Comparison of ENCODE assay signal across 8 cellular contexts in the genomic region with DNA sequence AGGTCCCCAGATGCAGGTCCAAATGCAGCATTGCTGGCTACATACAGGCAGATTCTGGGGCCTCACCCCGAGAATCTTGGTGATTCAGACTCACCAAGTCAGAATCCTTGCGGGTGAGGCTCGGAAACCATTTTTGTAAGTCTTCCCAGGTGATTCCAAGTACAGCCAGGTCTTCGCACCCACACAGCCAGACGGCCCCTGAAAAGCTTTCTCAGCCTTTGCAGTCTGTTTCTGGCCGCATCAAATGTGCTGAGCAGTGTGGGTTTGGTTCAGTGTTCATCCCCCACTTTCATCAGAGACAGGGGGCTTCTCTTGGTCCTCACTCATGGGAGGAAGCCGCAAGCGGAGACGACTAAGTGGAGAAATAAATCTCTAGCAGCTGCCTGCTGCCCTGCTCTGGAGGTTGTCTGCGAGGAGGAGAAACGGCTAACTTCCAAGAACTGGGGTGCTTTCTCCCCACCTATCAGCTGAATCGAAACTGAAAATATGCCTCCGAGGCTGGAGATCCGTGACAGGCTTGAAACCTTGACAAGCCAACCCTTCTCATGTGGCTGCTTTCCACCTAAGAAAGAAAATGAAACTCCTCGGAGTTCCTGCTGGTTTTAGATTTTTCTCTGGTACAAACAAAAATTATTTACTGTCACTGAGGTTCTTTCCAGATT. TPM values are rescaled to one million over a fixed set of nuclear protein-coding genes. Genes with fewer than 3 reads are reported as not detected.
A peak's percentile ranks its signal among the peaks of the same experiment; 100 is the strongest.
DNase-seq lines count a peak whose midpoint lies in the region; ATAC-seq and TF ChIP-seq lines count a peak whose summit lies in the region.

No MANE protein-coding gene starts in this region.

- no peaks in the 10 kb centered on the region for H3K36me3 ChIP-seq in OCI-LY7 (ENCODE audit: insufficient read depth, low read length)

- TSS peak; percentile 60 for BruUV-seq in OCI-LY7 (replicated peaks; lab: Mats Ljungman, UMichigan)

- H2AFZ ChIP-seq in OCI-LY7 (ENCODE audit: low read length): peak overlapping the region; percentile 98

- POLR2A ChIA-PET in OCI-LY7 (lab: Charles Lee): interaction anchor here (0.6 to 2.5 kb wide), 7 partner anchors 9 to 182 kb away, joined by 3 to 8 read pairs (median 3); a partner anchor contains a TSS

- DNase-seq in OCI-LY7 (ENCODE audit: low spot score): peak; percentile 72
- peak; percentile 88 for DNase-seq in activated naive CD4-positive, alpha-beta T cell treated with anti-CD3 and anti-CD28 coated beads, Interleukin-2, amount 10 ng/mL, durations not matched to agents 7 days and 5 days
- DNase-seq in left colon: peak; percentile 45 to 53
- DNase-seq in stimulated activated CD8-positive, alpha-beta memory T cell treated with anti-CD3 and anti-CD28 coated beads, Interleukin-15, amount 100 ng/mL, for 4 hours (ENCODE audit: low read depth in 2 of 2): peak; percentile 46 to 71
- no peak for DNase-seq in DMS 273 (lab: John Stamatoyannopoulos, UW; ENCODE audit: unreplicated experiment)
- no peak for DNase-seq in NCI-H774 (lab: John Stamatoyannopoulos, UW)

- peak overlapping the region; percentile 46 for H3K27ac ChIP-seq in OCI-LY7 (ENCODE audit: low read depth, low read length, poor library complexity, severe bottlenecking)

- H3K27ac Mint-ChIP-seq in activated naive CD4-positive, alpha-beta T cell treated with anti-CD3 and anti-CD28 coated beads, Interleukin-2, amount 10 ng/mL, durations not matched to agents 7 days and 5 days: peak overlapping the region; percentile 96

- peaks cover 41% of the 10 kb centered on the region for H3K36me3 Mint-ChIP-seq in activated naive CD4-positive, alpha-beta T cell treated with anti-CD3 and anti-CD28 coated beads, Interleukin-2, amount 10 ng/mL, durations not matched to agents 7 days and 5 days

- peak overlapping the region; percentile 85 for H3K4me2 ChIP-seq in OCI-LY7 (ENCODE audit: low read length)

- CTCF ChIA-PET in OCI-LY7 (lab: Charles Lee; ENCODE audit: unreplicated experiment): no interaction called here
- CTCF ChIA-PET in activated naive CD4-positive, alpha-beta T cell treated with anti-CD3 and anti-CD28 coated beads, Interleukin-2, amount 10 ng/mL, durations not matched to agents 7 days and 5 days (lab: Charles Lee): interaction anchor here (0.8 to 7.7 kb wide), 6 partner anchors 8 to 81 kb away, joined by 3 to 68 read pairs (median 4); no protein-coding TSS in a partner anchor

- no peaks in the 10 kb centered on the region for H3K79me2 ChIP-seq in OCI-LY7 (ENCODE audit: insufficient read depth, low read depth, low read length)

- intact Hi-C loops in OCI-LY7 (cut with micrococcal nuclease; ENCODE audit: unreplicated experiment) (loop anchor here (1.0 kb wide), 1 partner anchor 20 kb away; a partner anchor contains a TSS), left colon (cut with DNase I, micrococcal nuclease) (no loop called here)

- H3K9me3 Mint-ChIP-seq in activated naive CD4-positive, alpha-beta T cell treated with anti-CD3 and anti-CD28 coated beads, Interleukin-2, amount 10 ng/mL, durations not matched to agents 7 days and 5 days: peaks cover 5% of the 10 kb centered on the region

- TF ChIP-seq CTCF in GM12875 (IDR thresholded peaks at IDR 0.05; ENCODE audit: borderline replicate concordance, insufficient read depth, low read depth, low read length) (no peak), OCI-LY7 (conservative IDR thresholded peaks at IDR 0.05; ENCODE audit: low read length) (no peak)

- peaks cover 5% of the 10 kb centered on the region for H3K27me3 Mint-ChIP-seq in activated naive CD4-positive, alpha-beta T cell treated with anti-CD3 and anti-CD28 coated beads, Interleukin-2, amount 10 ng/mL, durations not matched to agents 7 days and 5 days

- H4K20me1 ChIP-seq in OCI-LY7 (ENCODE audit: insufficient read depth, low read length): no peaks in the 10 kb centered on the region

- peak overlapping the region; percentile 97 for H3K4me3 Mint-ChIP-seq in activated naive CD4-positive, alpha-beta T cell treated with anti-CD3 and anti-CD28 coated beads, Interleukin-2, amount 10 ng/mL, durations not matched to agents 7 days and 5 days

- ATAC-seq in HG02571 (IDR thresholded peaks at IDR 0.05; ENCODE audit: unreplicated experiment): peak; percentile 80
- peak; percentile 56 for ATAC-seq in left colon

- H3K9me2 ChIP-seq in OCI-LY7 (ENCODE audit: insufficient read depth, low read length): no peaks in the 10 kb centered on the region

- H3K4me3 ChIP-seq in GM12875 (ENCODE audit: low read depth, low read length) (peak overlapping the region; percentile 59), OCI-LY7 (ENCODE audit: low read depth, low read length, poor library complexity, severe bottlenecking) (peak overlapping the region; percentile 64)

- H3K9me3 ChIP-seq in OCI-LY7 (ENCODE audit: low read length): no peaks in the 10 kb centered on the region

- H3K4me1 Mint-ChIP-seq in activated naive CD4-positive, alpha-beta T cell treated with anti-CD3 and anti-CD28 coated beads, Interleukin-2, amount 10 ng/mL, durations not matched to agents 7 days and 5 days: peaks cover 64% of the 10 kb centered on the region

- H3K4me1 ChIP-seq in OCI-LY7 (ENCODE audit: insufficient read depth, low read length, poor library complexity, severe bottlenecking): peaks cover 53% of the 10 kb centered on the region

RNA-seq across cellular contexts. Expression of a gene that starts 8.9 kb away (rescaled TPM):
- total RNA-seq in OCI-LY7 (2014; rRNA removed; shearing (Covaris generic)): 28.7 and 30.2 TPM in 2 replicates
- total RNA-seq in OCI-LY7 (2022) (21.4 and 24.4 TPM in 2 replicates), left colon (10 to 100 TPM; 12.1 to 12.5 TPM)

RNA-seq across cellular contexts. Expression of a gene that starts 20.5 kb away (rescaled TPM):
- 13.7 and 16.2 TPM in 2 replicates for total RNA-seq in OCI-LY7 (2014; rRNA removed; shearing (Covaris generic))
- total RNA-seq in OCI-LY7 (2022) (22.8 and 23.6 TPM in 2 replicates), left colon (10 to 100 TPM; 81.9 to 92.1 TPM)

Comparison
In these comparisons a context has a peak if more than half of its experiments do, and no peak if none do; other contexts are left out.
1. DNase-seq: peak in OCI-LY7 (single experiment), activated naive CD4-positive, alpha-beta T cell treated with anti-CD3 and anti-CD28 coated beads, Interleukin-2, amount 10 ng/mL, durations not matched to agents 7 days and 5 days (single experiment), left colon (2 of 2) and stimulated activated CD8-positive, alpha-beta memory T cell treated with anti-CD3 and anti-CD28 coated beads, Interleukin-15, amount 100 ng/mL, for 4 hours (2 of 2); none in DMS 273 (single experiment) and NCI-H774 (single experiment).